Comparison of ENCODE assay signal across 1 cellular context in genomic region chr14:23160924-23161522, GRCh38.
A peak's percentile ranks its signal among the peaks of the same experiment; 100 is the strongest.
TF ChIP-seq lines count a peak whose summit lies in the region.

No MANE protein-coding gene starts in this region.

TF ChIP-seq in K562, 482 proteins besides CTCF, POLR2A, EP300 and RAD21 (continued from another document and continues in another):
- TF ChIP-seq GATA2 (CRISPR knock-in tag; IDR thresholded peaks at IDR 0.05), result no peak
- TF ChIP-seq SMAD3 (CRISPR knock-in tag; conservative IDR thresholded peaks at IDR 0.05), result 0 out of 2 replicates have a peak, but pooled peaks have one; percentile 39
- TF ChIP-seq, protein P1, sequence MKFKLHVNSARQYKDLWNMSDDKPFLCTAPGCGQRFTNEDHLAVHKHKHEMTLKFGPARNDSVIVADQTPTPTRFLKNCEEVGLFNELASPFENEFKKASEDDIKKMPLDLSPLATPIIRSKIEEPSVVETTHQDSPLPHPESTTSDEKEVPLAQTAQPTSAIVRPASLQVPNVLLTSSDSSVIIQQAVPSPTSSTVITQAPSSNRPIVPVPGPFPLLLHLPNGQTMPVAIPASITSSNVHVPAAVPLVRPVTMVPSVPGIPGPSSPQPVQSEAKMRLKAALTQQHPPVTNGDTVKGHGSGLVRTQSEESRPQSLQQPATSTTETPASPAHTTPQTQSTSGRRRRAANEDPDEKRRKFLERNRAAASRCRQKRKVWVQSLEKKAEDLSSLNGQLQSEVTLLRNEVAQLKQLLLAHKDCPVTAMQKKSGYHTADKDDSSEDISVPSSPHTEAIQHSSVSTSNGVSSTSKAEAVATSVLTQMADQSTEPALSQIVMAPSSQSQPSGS (CRISPR knock-in tag; IDR thresholded peaks at IDR 0.05), result no peak
- TF ChIP-seq, protein P2, sequence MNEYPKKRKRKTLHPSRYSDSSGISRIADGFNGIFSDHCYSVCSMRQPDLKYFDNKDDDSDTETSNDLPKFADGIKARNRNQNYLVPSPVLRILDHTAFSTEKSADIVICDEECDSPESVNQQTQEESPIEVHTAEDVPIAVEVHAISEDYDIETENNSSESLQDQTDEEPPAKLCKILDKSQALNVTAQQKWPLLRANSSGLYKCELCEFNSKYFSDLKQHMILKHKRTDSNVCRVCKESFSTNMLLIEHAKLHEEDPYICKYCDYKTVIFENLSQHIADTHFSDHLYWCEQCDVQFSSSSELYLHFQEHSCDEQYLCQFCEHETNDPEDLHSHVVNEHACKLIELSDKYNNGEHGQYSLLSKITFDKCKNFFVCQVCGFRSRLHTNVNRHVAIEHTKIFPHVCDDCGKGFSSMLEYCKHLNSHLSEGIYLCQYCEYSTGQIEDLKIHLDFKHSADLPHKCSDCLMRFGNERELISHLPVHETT (CRISPR knock-in tag; conservative IDR thresholded peaks at IDR 0.05 in 1 of 2, IDR thresholded peaks at IDR 0.05 in 1 of 2), result 0 out of 4 replicates have a peak, but pooled peaks of 1 of the 2 experiments have one; percentile 21
- TF ChIP-seq SMARCE1 (IDR thresholded peaks at IDR 0.05), result peak; percentile 75; the same call in 1 of the 2 replicates
- TF ChIP-seq CHD4 (IDR thresholded peaks at IDR 0.05; ENCODE audit: insufficient read depth, insufficient replicate concordance, low read depth, low read length, poor library complexity, severe bottlenecking), result no peak
- TF ChIP-seq SMARCC2 (IDR thresholded peaks at IDR 0.05; ENCODE audit: low read depth), result no peak
- TF ChIP-seq HMGN3 (IDR thresholded peaks at IDR 0.05; ENCODE audit: borderline replicate concordance, extremely low read depth, insufficient read length, low read depth, low read length), result no peak
- 0 out of 2 replicates have a peak, but pooled peaks have one; percentile 48 for TF ChIP-seq ZNF583 (CRISPR knock-in tag; IDR thresholded peaks at IDR 0.05)
- peak; percentile 100 for TF ChIP-seq MAFG (tag; conservative IDR thresholded peaks at IDR 0.05)
- TF ChIP-seq NKRF (IDR thresholded peaks at IDR 0.05; ENCODE audit: borderline replicate concordance), result no peak
- TF ChIP-seq, protein P3, sequence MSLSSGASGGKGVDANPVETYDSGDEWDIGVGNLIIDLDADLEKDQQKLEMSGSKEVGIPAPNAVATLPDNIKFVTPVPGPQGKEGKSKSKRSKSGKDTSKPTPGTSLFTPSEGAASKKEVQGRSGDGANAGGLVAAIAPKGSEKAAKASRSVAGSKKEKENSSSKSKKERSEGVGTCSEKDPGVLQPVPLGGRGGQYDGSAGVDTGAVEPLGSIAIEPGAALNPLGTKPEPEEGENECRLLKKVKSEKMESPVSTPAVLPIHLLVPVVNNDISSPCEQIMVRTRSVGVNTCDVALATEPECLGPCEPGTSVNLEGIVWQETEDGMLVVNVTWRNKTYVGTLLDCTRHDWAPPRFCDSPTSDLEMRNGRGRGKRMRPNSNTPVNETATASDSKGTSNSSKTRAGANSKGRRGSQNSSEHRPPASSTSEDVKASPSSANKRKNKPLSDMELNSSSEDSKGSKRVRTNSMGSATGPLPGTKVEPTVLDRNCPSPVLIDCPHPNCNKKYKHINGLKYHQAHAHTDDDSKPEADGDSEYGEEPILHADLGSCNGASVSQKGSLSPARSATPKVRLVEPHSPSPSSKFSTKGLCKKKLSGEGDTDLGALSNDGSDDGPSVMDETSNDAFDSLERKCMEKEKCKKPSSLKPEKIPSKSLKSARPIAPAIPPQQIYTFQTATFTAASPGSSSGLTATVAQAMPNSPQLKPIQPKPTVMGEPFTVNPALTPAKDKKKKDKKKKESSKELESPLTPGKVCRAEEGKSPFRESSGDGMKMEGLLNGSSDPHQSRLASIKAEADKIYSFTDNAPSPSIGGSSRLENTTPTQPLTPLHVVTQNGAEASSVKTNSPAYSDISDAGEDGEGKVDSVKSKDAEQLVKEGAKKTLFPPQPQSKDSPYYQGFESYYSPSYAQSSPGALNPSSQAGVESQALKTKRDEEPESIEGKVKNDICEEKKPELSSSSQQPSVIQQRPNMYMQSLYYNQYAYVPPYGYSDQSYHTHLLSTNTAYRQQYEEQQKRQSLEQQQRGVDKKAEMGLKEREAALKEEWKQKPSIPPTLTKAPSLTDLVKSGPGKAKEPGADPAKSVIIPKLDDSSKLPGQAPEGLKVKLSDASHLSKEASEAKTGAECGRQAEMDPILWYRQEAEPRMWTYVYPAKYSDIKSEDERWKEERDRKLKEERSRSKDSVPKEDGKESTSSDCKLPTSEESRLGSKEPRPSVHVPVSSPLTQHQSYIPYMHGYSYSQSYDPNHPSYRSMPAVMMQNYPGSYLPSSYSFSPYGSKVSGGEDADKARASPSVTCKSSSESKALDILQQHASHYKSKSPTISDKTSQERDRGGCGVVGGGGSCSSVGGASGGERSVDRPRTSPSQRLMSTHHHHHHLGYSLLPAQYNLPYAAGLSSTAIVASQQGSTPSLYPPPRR (CRISPR knock-in tag; IDR thresholded peaks at IDR 0.05; ENCODE audit: borderline replicate concordance), result no peak
- TF ChIP-seq COPS2 (conservative IDR thresholded peaks at IDR 0.05), result no peak
- TF ChIP-seq, protein P4, sequence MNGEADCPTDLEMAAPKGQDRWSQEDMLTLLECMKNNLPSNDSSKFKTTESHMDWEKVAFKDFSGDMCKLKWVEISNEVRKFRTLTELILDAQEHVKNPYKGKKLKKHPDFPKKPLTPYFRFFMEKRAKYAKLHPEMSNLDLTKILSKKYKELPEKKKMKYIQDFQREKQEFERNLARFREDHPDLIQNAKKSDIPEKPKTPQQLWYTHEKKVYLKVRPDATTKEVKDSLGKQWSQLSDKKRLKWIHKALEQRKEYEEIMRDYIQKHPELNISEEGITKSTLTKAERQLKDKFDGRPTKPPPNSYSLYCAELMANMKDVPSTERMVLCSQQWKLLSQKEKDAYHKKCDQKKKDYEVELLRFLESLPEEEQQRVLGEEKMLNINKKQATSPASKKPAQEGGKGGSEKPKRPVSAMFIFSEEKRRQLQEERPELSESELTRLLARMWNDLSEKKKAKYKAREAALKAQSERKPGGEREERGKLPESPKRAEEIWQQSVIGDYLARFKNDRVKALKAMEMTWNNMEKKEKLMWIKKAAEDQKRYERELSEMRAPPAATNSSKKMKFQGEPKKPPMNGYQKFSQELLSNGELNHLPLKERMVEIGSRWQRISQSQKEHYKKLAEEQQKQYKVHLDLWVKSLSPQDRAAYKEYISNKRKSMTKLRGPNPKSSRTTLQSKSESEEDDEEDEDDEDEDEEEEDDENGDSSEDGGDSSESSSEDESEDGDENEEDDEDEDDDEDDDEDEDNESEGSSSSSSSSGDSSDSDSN (IDR thresholded peaks at IDR 0.05; ENCODE audit: borderline replicate concordance in 1 of 2, low read depth in 2 of 2, low read length in 2 of 2), result no peak
- peak; percentile 72; the same call in 1 of the 2 replicates for TF ChIP-seq BCOR (IDR thresholded peaks at IDR 0.05)
- no peak for TF ChIP-seq ZNF124 (CRISPR knock-in tag; IDR thresholded peaks at IDR 0.05)
- TF ChIP-seq HOMEZ (CRISPR knock-in tag; IDR thresholded peaks at IDR 0.05), result no peak
- TF ChIP-seq SFPQ (IDR thresholded peaks at IDR 0.05; ENCODE audit: low read depth, low read length), result no peak
- TF ChIP-seq RBM17 (IDR thresholded peaks at IDR 0.05; ENCODE audit: borderline replicate concordance, low read depth, low read length), result no peak
- TF ChIP-seq TAF1 (IDR thresholded peaks at IDR 0.05; ENCODE audit: control insufficient read depth, extremely low read depth, insufficient read depth, low read length, severe bottlenecking), result peak; percentile 33
- TF ChIP-seq NFXL1 (CRISPR knock-in tag; IDR thresholded peaks at IDR 0.05), result no peak
- TF ChIP-seq HDAC2 (IDR thresholded peaks at IDR 0.05), result peak; percentile 63
- TF ChIP-seq SP1 (CRISPR knock-in tag; IDR thresholded peaks at IDR 0.05), result no peak
- TF ChIP-seq ID3 (CRISPR knock-in tag; IDR thresholded peaks at IDR 0.05), result no peak
- TF ChIP-seq ID3 (tag; IDR thresholded peaks at IDR 0.05), result peak; percentile 52; the same call in 1 of the 2 replicates
- TF ChIP-seq, protein P5, sequence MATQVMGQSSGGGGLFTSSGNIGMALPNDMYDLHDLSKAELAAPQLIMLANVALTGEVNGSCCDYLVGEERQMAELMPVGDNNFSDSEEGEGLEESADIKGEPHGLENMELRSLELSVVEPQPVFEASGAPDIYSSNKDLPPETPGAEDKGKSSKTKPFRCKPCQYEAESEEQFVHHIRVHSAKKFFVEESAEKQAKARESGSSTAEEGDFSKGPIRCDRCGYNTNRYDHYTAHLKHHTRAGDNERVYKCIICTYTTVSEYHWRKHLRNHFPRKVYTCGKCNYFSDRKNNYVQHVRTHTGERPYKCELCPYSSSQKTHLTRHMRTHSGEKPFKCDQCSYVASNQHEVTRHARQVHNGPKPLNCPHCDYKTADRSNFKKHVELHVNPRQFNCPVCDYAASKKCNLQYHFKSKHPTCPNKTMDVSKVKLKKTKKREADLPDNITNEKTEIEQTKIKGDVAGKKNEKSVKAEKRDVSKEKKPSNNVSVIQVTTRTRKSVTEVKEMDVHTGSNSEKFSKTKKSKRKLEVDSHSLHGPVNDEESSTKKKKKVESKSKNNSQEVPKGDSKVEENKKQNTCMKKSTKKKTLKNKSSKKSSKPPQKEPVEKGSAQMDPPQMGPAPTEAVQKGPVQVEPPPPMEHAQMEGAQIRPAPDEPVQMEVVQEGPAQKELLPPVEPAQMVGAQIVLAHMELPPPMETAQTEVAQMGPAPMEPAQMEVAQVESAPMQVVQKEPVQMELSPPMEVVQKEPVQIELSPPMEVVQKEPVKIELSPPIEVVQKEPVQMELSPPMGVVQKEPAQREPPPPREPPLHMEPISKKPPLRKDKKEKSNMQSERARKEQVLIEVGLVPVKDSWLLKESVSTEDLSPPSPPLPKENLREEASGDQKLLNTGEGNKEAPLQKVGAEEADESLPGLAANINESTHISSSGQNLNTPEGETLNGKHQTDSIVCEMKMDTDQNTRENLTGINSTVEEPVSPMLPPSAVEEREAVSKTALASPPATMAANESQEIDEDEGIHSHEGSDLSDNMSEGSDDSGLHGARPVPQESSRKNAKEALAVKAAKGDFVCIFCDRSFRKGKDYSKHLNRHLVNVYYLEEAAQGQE (CRISPR knock-in tag; IDR thresholded peaks at IDR 0.05; ENCODE audit: low read depth), result no peak
- TF ChIP-seq TCFL5 (CRISPR knock-in tag; conservative IDR thresholded peaks at IDR 0.05), result no peak
- TF ChIP-seq KDM2B (CRISPR knock-in tag; IDR thresholded peaks at IDR 0.05), result no peak
- TF ChIP-seq NFYB (IDR thresholded peaks at IDR 0.05; ENCODE audit: extremely low read depth, insufficient read length), result no peak
- peak; percentile 24; the same call in 1 of the 2 replicates for TF ChIP-seq ZBTB33 (CRISPR knock-in tag; IDR thresholded peaks at IDR 0.05)
